ENCODE assay signal across 29 cellular contexts in the genomic region with DNA sequence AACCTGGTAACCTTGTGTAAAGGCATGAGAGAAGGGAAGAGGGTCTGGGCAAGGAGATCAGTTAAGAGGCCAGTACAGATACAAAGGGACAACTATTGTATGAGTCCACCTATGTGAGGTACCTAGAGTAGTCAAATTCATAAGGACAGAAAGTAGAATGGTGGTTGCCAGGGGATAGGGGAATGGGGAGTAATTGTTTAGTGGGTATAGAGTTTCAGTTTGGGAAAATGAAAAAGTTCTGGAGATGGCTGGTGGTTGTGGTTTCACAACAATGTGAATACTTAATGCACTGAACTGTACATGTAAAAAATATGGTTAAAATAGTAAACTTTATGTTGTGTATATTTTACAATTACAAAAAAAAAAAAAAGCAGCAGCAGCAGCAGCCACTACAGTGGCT.
"Had no signal": no experiment of that assay in that cellular context is flagged by ENCODE, and none has a peak within 500 bp of the region (broad histone marks: within the 10 kb centered on the region; RNA-seq: fewer than 3 reads in every experiment).

No MANE protein-coding gene starts in this region.

- H3K27ac Mint-ChIP-seq: activated B cell treated with CpG ODN at 0.5 μM for 24 hours; activated CD8-positive, alpha-beta T cell treated with anti-CD3 and anti-CD28 coated beads for 36 hours; activated naive CD8-positive, alpha-beta T cell; activated T-helper 17 cell treated with anti-CD3 and anti-CD28 coated beads, Interleukin-2, amount 50 U/mL, for 72 hours; T-helper 2 cell treated with Interferon-gamma antibody and Interleukin-4, amounts not matched to agents 5 μg/mL and 100 μg/mL, for 36 hours had no signal

- H3K4me3 Mint-ChIP-seq: activated B cell treated with CpG ODN at 0.5 μM for 24 hours; activated CD8-positive, alpha-beta T cell treated with anti-CD3 and anti-CD28 coated beads for 36 hours; activated naive CD8-positive, alpha-beta T cell; activated T-cell treated with anti-CD3 and anti-CD28 coated beads, Interleukin-2, amount 50 U/mL, for 4 hours; activated T-helper 17 cell treated with anti-CD3 and anti-CD28 coated beads, Interleukin-2, amount 50 U/mL, for 72 hours; T-helper 2 cell treated with Interferon-gamma antibody and Interleukin-4, amounts not matched to agents 5 μg/mL and 100 μg/mL, for 36 hours had no signal

- H3K27me3 ChIP-seq: adrenal gland, body of pancreas, esophagus squamous epithelium, foreskin keratinocyte, gastroesophageal sphincter, heart right ventricle, hepatocyte had no signal

- DNase-seq: activated B cell treated with CpG ODN at 0.5 μM for 24 hours; activated CD4-positive, alpha-beta T cell treated with anti-CD3 and anti-CD28 coated beads for 48 hours; activated CD4-positive, alpha-beta T cell treated with anti-CD3 and anti-CD28 coated beads, Interleukin-2, amount 50 U/mL, for 1 hour; activated CD4-positive, alpha-beta T cell treated with anti-CD3 and anti-CD28 coated beads, Interleukin-2, amount 50 U/mL, for 48 hours; activated CD8-positive, alpha-beta memory T cell treated with anti-CD3 and anti-CD28 coated beads for 24 hours; activated CD8-positive, alpha-beta T cell treated with anti-CD3 and anti-CD28 coated beads for 36 hours; activated effector memory CD4-positive, alpha-beta T cell treated with Interleukin-2 at 50 U/mL for 16 hours; activated gamma-delta T cell treated with Interleukin-2 at 50 U/mL for 16 hours; activated naive CD4-positive, alpha-beta T cell treated with anti-CD3 and anti-CD28 coated beads, Interleukin-2, amount 50 U/mL, for 16 hours; activated naive CD4-positive, alpha-beta T cell treated with Interleukin-2 at 50 U/mL for 16 hours; activated T-cell treated with anti-CD3 and anti-CD28 coated beads, Interleukin-2, amount 50 U/mL, for 4 hours; adrenal gland; amygdala; aorta; body of pancreas; caudate nucleus; effector CD8-positive, alpha-beta T cell; esophagus squamous epithelium; foreskin keratinocyte; heart right ventricle; T1000 had no signal

- H3K27me3 Mint-ChIP-seq: activated B cell treated with CpG ODN at 0.5 μM for 24 hours; activated CD8-positive, alpha-beta T cell treated with anti-CD3 and anti-CD28 coated beads for 36 hours; activated naive CD8-positive, alpha-beta T cell; activated T-helper 17 cell treated with anti-CD3 and anti-CD28 coated beads, Interleukin-2, amount 50 U/mL, for 72 hours had no signal

- H3K27ac ChIP-seq: adrenal gland, body of pancreas, epithelial cell of prostate, foreskin keratinocyte, heart right ventricle, hepatocyte, WERI-Rb-1 had no signal

- ATAC-seq: activated CD4-positive, CD25-positive, alpha-beta regulatory T cell treated with anti-CD3 and anti-CD28 coated beads, Interleukin-2, amount 50 U/mL, for 24 hours; activated CD8-positive, alpha-beta T cell treated with anti-CD3 and anti-CD28 coated beads for 36 hours; activated T-cell treated with anti-CD3 and anti-CD28 coated beads, Interleukin-2, amount 50 U/mL, for 4 hours; activated T-helper 17 cell treated with anti-CD3 and anti-CD28 coated beads, Interleukin-2, amount 50 U/mL, for 72 hours; body of pancreas; foreskin keratinocyte; gastroesophageal sphincter; heart right ventricle had no signal

- H3K4me3 ChIP-seq: adrenal gland, body of pancreas, esophagus squamous epithelium, gastroesophageal sphincter, heart right ventricle, hepatocyte had no signal

- H3K4me2 ChIP-seq: hepatocyte had no signal

- H3K36me3 ChIP-seq: adrenal gland, esophagus squamous epithelium, gastroesophageal sphincter, heart right ventricle had no signal

- H2AFZ ChIP-seq: hepatocyte had no signal

- H3K4me1 ChIP-seq: foreskin keratinocyte had no signal

- H3K4me1 Mint-ChIP-seq: activated B cell treated with CpG ODN at 0.5 μM for 24 hours; activated T-helper 17 cell treated with anti-CD3 and anti-CD28 coated beads, Interleukin-2, amount 50 U/mL, for 72 hours had no signal

- H3K9me3 Mint-ChIP-seq: activated B cell treated with CpG ODN at 0.5 μM for 24 hours; activated CD8-positive, alpha-beta T cell treated with anti-CD3 and anti-CD28 coated beads for 36 hours; activated T-cell treated with anti-CD3 and anti-CD28 coated beads, Interleukin-2, amount 50 U/mL, for 4 hours; activated T-helper 17 cell treated with anti-CD3 and anti-CD28 coated beads, Interleukin-2, amount 50 U/mL, for 72 hours; T-helper 2 cell treated with Interferon-gamma antibody and Interleukin-4, amounts not matched to agents 5 μg/mL and 100 μg/mL, for 36 hours had no signal

- H3K9me3 ChIP-seq: adrenal gland, body of pancreas, esophagus squamous epithelium, gastroesophageal sphincter, heart right ventricle had no signal
